In the genomic region with DNA sequence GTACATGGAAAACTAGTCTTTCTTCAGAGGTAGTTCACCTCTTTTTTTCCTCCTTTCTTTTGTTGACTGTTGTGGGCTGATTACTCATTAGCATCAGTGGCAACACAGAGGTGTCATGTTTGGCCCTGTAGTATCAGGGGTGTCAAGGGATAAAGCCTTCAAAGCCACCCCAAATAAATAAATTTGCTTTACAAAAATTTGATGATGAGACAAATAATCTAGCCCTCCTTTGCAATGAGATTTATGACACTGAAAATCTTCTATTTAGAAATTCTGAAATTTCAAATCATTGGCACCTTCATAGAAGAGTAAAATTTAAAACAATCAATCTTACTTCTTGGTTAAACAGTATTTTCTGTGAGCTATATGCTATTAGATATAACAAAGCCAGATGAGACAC, we compare ENCODE assay signal across 1 cellular context.
TF ChIP-seq lines count a peak whose summit lies in the region.

No MANE protein-coding gene starts in this region.

TF ChIP-seq in SK-N-SH treated with all-trans-retinoic acid at 6 μM for 48 hours, 23 proteins besides CTCF, POLR2A, EP300 and RAD21 (continued from another document):
- TF ChIP-seq, protein P1, sequence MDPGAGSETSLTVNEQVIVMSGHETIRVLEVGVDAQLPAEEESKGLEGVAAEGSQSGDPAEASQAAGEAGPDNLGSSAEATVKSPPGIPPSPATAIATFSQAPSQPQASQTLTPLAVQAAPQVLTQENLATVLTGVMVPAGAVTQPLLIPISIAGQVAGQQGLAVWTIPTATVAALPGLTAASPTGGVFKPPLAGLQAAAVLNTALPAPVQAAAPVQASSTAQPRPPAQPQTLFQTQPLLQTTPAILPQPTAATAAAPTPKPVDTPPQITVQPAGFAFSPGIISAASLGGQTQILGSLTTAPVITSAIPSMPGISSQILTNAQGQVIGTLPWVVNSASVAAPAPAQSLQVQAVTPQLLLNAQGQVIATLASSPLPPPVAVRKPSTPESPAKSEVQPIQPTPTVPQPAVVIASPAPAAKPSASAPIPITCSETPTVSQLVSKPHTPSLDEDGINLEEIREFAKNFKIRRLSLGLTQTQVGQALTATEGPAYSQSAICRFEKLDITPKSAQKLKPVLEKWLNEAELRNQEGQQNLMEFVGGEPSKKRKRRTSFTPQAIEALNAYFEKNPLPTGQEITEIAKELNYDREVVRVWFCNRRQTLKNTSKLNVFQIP (CRISPR knock-in tag; IDR thresholded peaks at IDR 0.05; ENCODE audit: borderline replicate concordance, low read depth), result no peak
- no peak for TF ChIP-seq ZNF8 (CRISPR knock-in tag; IDR thresholded peaks at IDR 0.05)
